Comparison of ENCODE assay signal across 23 cellular contexts in genomic region chr11:120241277-120241676, GRCh38. TPM values are rescaled to one million over a fixed set of nuclear protein-coding genes. Genes with fewer than 3 reads are reported as not detected.
"Had no signal": no experiment of that assay in that cellular context is flagged by ENCODE, and none has a peak within 500 bp of the region (broad histone marks: within the 10 kb centered on the region; RNA-seq: fewer than 3 reads in every experiment).

No MANE protein-coding gene starts in this region.

- H3K9me3 Mint-ChIP-seq: activated CD4-positive, alpha-beta T cell treated with anti-CD3 and anti-CD28 coated beads, Interleukin-2, amount 10 ng/mL, durations not matched to agents 24 days and 14 days; activated CD8-positive, alpha-beta T cell treated with anti-CD3 and anti-CD28 coated beads for 36 hours; activated naive CD4-positive, alpha-beta T cell treated with anti-CD3 and anti-CD28 coated beads, Interleukin-2, amount 10 ng/mL, durations not matched to agents 7 days and 5 days; stimulated activated naive B cell treated with anti-CD40 and anti-IgM and Interleukin-4, amounts not matched to agents 10 μg/mL and 1 μg/mL and 100 μg/mL, for 72 hours; T-helper 2 cell treated with Interferon-gamma antibody and Interleukin-4, amounts not matched to agents 5 μg/mL and 100 μg/mL, for 36 hours had no signal

- ATAC-seq: activated CD4-positive, CD25-positive, alpha-beta regulatory T cell treated with anti-CD3 and anti-CD28 coated beads, Interleukin-2, amount 50 U/mL, for 24 hours; activated CD8-positive, alpha-beta memory T cell treated with anti-CD3 and anti-CD28 coated beads, Interleukin-2, amount 10 ng/mL, durations not matched to agents 7 days and 5 days; activated CD8-positive, alpha-beta T cell treated with anti-CD3 and anti-CD28 coated beads for 36 hours; foreskin keratinocyte; mucosa of descending colon; sciatic nerve; stimulated activated naive B cell treated with anti-CD40 and anti-IgM and Interleukin-4, amounts not matched to agents 10 μg/mL and 1 μg/mL and 100 μg/mL, for 72 hours had no signal

- H3K9me3 ChIP-seq: mucosa of descending colon, thoracic aorta had no signal

- H3K4me3 Mint-ChIP-seq: activated CD4-positive, alpha-beta T cell treated with anti-CD3 and anti-CD28 coated beads, Interleukin-2, amount 10 ng/mL, durations not matched to agents 24 days and 14 days; activated CD8-positive, alpha-beta memory T cell treated with anti-CD3 and anti-CD28 coated beads, Interleukin-2, amount 10 ng/mL, durations not matched to agents 7 days and 5 days; activated CD8-positive, alpha-beta T cell treated with anti-CD3 and anti-CD28 coated beads for 36 hours; activated naive CD4-positive, alpha-beta T cell treated with anti-CD3 and anti-CD28 coated beads, Interleukin-2, amount 10 ng/mL, durations not matched to agents 7 days and 5 days; stimulated activated naive B cell treated with anti-CD40 and anti-IgM and Interleukin-4, amounts not matched to agents 10 μg/mL and 1 μg/mL and 100 μg/mL, for 72 hours; T-helper 2 cell treated with Interferon-gamma antibody and Interleukin-4, amounts not matched to agents 5 μg/mL and 100 μg/mL, for 36 hours had no signal

- H3K36me3 Mint-ChIP-seq: activated naive CD4-positive, alpha-beta T cell treated with anti-CD3 and anti-CD28 coated beads, Interleukin-2, amount 10 ng/mL, durations not matched to agents 7 days and 5 days; stimulated activated naive B cell treated with anti-CD40 and anti-IgM and Interleukin-4, amounts not matched to agents 10 μg/mL and 1 μg/mL and 100 μg/mL, for 72 hours had no signal

- H3K27ac Mint-ChIP-seq: activated CD4-positive, alpha-beta T cell treated with anti-CD3 and anti-CD28 coated beads, Interleukin-2, amount 10 ng/mL, durations not matched to agents 24 days and 14 days; activated CD8-positive, alpha-beta memory T cell treated with anti-CD3 and anti-CD28 coated beads, Interleukin-2, amount 10 ng/mL, durations not matched to agents 7 days and 5 days; activated CD8-positive, alpha-beta T cell treated with anti-CD3 and anti-CD28 coated beads for 36 hours; activated naive CD4-positive, alpha-beta T cell treated with anti-CD3 and anti-CD28 coated beads, Interleukin-2, amount 10 ng/mL, durations not matched to agents 7 days and 5 days; nephron progenitor cell; stimulated activated naive B cell treated with anti-CD40 and anti-IgM and Interleukin-4, amounts not matched to agents 10 μg/mL and 1 μg/mL and 100 μg/mL, for 72 hours; T-helper 2 cell treated with Interferon-gamma antibody and Interleukin-4, amounts not matched to agents 5 μg/mL and 100 μg/mL, for 36 hours had no signal

- DNase-seq: activated CD4-positive, alpha-beta T cell treated with anti-CD3 and anti-CD28 coated beads, Interleukin-2, amount 10 ng/mL, durations not matched to agents 24 days and 14 days; activated CD8-positive, alpha-beta memory T cell treated with anti-CD3 and anti-CD28 coated beads, Interleukin-2, amount 10 ng/mL, durations not matched to agents 7 days and 5 days; activated CD8-positive, alpha-beta T cell treated with anti-CD3 and anti-CD28 coated beads for 36 hours; activated effector memory CD4-positive, alpha-beta T cell treated with anti-CD3 and anti-CD28 coated beads, Interleukin-2, amount 50 U/mL, for 16 hours; activated naive CD4-positive, alpha-beta T cell treated with anti-CD3 and anti-CD28 coated beads, Interleukin-2, amount 10 ng/mL, durations not matched to agents 7 days and 5 days; activated T-cell treated with anti-CD3 and anti-CD28 coated beads for 4 hours; amygdala; foreskin keratinocyte; mesendoderm; mucosa of descending colon; nephron progenitor cell; nucleus accumbens; stimulated activated CD4-positive, alpha-beta T cell treated with anti-CD3 and anti-CD28 coated beads, Interleukin-2, amount 100 ng/mL, for 48 hours; stimulated activated CD8-positive, alpha-beta memory T cell treated with anti-CD3 and anti-CD28 coated beads, Interleukin-4, amount 100 ng/mL, for 48 hours; stimulated activated naive B cell treated with anti-CD40 and anti-IgM and Interleukin-4, amounts not matched to agents 10 μg/mL and 1 μg/mL and 100 μg/mL, for 72 hours had no signal

- H3K36me3 ChIP-seq: thoracic aorta had no signal

- H3K27ac ChIP-seq: foreskin keratinocyte, thoracic aorta, VCaP had no signal

- H3K4me3 ChIP-seq: mucosa of descending colon, smooth muscle cell, thoracic aorta had no signal

RNA-seq across cellular contexts. Expression of gene POU2F3, which starts 1.3 kb away (rescaled TPM):
- total RNA-seq: activated CD4-positive, alpha-beta T cell treated with anti-CD3 and anti-CD28 coated beads, Interleukin-2, amount 10 ng/mL, durations not matched to agents 24 days and 14 days; activated CD8-positive, alpha-beta memory T cell treated with anti-CD3 and anti-CD28 coated beads, Interleukin-2, amount 10 ng/mL, durations not matched to agents 7 days and 5 days; activated CD8-positive, alpha-beta T cell treated with anti-CD3 and anti-CD28 coated beads for 36 hours; chondrocyte; glomerular endothelial cell; sciatic nerve; thoracic aorta had no signal
